ENCODE assay signal across 1 cellular context in genomic region chr7:70693690-70694356, GRCh38.
TF ChIP-seq lines count a peak whose summit lies in the region.

No MANE protein-coding gene starts in this region.

TF ChIP-seq in HEK293, 187 proteins besides CTCF, POLR2A, EP300 and RAD21 (continued from another document and continues in another):
- TF ChIP-seq ZBTB20 (tag by site-specific recombination; IDR thresholded peaks at IDR 0.05) (peak; percentile 10; the same call in 1 of the 2 replicates), ZNF174 (tag by site-specific recombination; IDR thresholded peaks at IDR 0.05) (no peak), ZXDB (tag by site-specific recombination; IDR thresholded peaks at IDR 0.05) (no peak), ZNF169 (tag by site-specific recombination; IDR thresholded peaks at IDR 0.05) (no peak), ZNF580 (tag by site-specific recombination; IDR thresholded peaks at IDR 0.05) (no peak), ZNF623 (tag by site-specific recombination; IDR thresholded peaks at IDR 0.05) (no peak), IKZF3 (tag by site-specific recombination; IDR thresholded peaks at IDR 0.05) (no peak), ZNF610 (tag by site-specific recombination; IDR thresholded peaks at IDR 0.05; ENCODE audit: borderline replicate concordance) (peak; percentile 83; the same call in 1 of the 2 replicates), GFI1B (tag by site-specific recombination; IDR thresholded peaks at IDR 0.05) (no peak), ZNF324 (tag by site-specific recombination; IDR thresholded peaks at IDR 0.05) (no peak), PRDM1 (tag by site-specific recombination; IDR thresholded peaks at IDR 0.05) (no peak), ZNF621 (tag by site-specific recombination; IDR thresholded peaks at IDR 0.05) (no peak), KLF9 (tag by site-specific recombination; IDR thresholded peaks at IDR 0.05; ENCODE audit: low read depth) (0 out of 2 replicates have a peak, but pooled peaks have one; percentile 37), ZNF777 (tag by site-specific recombination; IDR thresholded peaks at IDR 0.05; ENCODE audit: borderline replicate concordance) (no peak), ZFP37 (tag by site-specific recombination; IDR thresholded peaks at IDR 0.05) (no peak), ZNF362 (tag by site-specific recombination; IDR thresholded peaks at IDR 0.05) (no peak), MEIS1 (CRISPR knock-in tag; IDR thresholded peaks at IDR 0.05; ENCODE audit: borderline replicate concordance) (no peak), ZNF707 (tag by site-specific recombination; IDR thresholded peaks at IDR 0.05) (no peak), ZNF645 (tag by site-specific recombination; IDR thresholded peaks at IDR 0.05) (no peak), ZNF202 (tag by site-specific recombination; IDR thresholded peaks at IDR 0.05; ENCODE audit: borderline replicate concordance) (no peak), ZNF514 (tag by site-specific recombination; IDR thresholded peaks at IDR 0.05) (no peak), HOXC10 (CRISPR knock-in tag; IDR thresholded peaks at IDR 0.05) (no peak), ZBTB11 (tag by site-specific recombination; conservative IDR thresholded peaks at IDR 0.05; ENCODE audit: low read depth) (no peak), ZEB2 (tag by site-specific recombination; IDR thresholded peaks at IDR 0.05) (peak; percentile 50; the same call in 1 of the 2 replicates), SCRT2 (tag by site-specific recombination; IDR thresholded peaks at IDR 0.05) (peak; percentile 82), YY1 (tag by site-specific recombination; IDR thresholded peaks at IDR 0.05) (no peak), ZNF692 (tag by site-specific recombination; IDR thresholded peaks at IDR 0.05) (no peak), ZNF654 (tag by site-specific recombination; IDR thresholded peaks at IDR 0.05; ENCODE audit: low read depth) (no peak), ZNF548 (tag by site-specific recombination; IDR thresholded peaks at IDR 0.05) (no peak), ZNF155 (tag by site-specific recombination; IDR thresholded peaks at IDR 0.05) (no peak), GLIS2 (tag by site-specific recombination; IDR thresholded peaks at IDR 0.05) (peak; percentile 68; the same call in 1 of the 2 replicates), OVOL3 (tag by site-specific recombination; IDR thresholded peaks at IDR 0.05) (no peak), PRDM2 (tag by site-specific recombination; IDR thresholded peaks at IDR 0.05; ENCODE audit: borderline replicate concordance) (no peak), ZNF785 (tag by site-specific recombination; IDR thresholded peaks at IDR 0.05) (no peak), ZBTB17 (tag by site-specific recombination; IDR thresholded peaks at IDR 0.05) (peak; percentile 50; the same call in 1 of the 2 replicates), ZNF768 (tag by site-specific recombination; IDR thresholded peaks at IDR 0.05) (no peak), ZNF624 (tag by site-specific recombination; IDR thresholded peaks at IDR 0.05) (no peak), ZNF280D (tag by site-specific recombination; IDR thresholded peaks at IDR 0.05) (no peak), ZNF776 (tag by site-specific recombination; IDR thresholded peaks at IDR 0.05; ENCODE audit: borderline replicate concordance) (no peak), ZNF354C (tag by site-specific recombination; IDR thresholded peaks at IDR 0.05; ENCODE audit: borderline replicate concordance, low read depth) (no peak), ZNF658 (tag by site-specific recombination; IDR thresholded peaks at IDR 0.05) (no peak), PRDM10 (tag by site-specific recombination; IDR thresholded peaks at IDR 0.05) (peak; percentile 71), ZNF571 (tag by site-specific recombination; IDR thresholded peaks at IDR 0.05) (no peak)
